1 cellular context compared by ENCODE assay signal in genomic region chr6:30491963-30492616, GRCh38.
TF ChIP-seq lines count a peak whose summit lies in the region.

No MANE protein-coding gene starts in this region.

TF ChIP-seq in SK-N-SH treated with all-trans-retinoic acid at 6 μM for 48 hours, 23 proteins besides CTCF, POLR2A, EP300 and RAD21 (continued from another document):
- TF ChIP-seq, protein P1, sequence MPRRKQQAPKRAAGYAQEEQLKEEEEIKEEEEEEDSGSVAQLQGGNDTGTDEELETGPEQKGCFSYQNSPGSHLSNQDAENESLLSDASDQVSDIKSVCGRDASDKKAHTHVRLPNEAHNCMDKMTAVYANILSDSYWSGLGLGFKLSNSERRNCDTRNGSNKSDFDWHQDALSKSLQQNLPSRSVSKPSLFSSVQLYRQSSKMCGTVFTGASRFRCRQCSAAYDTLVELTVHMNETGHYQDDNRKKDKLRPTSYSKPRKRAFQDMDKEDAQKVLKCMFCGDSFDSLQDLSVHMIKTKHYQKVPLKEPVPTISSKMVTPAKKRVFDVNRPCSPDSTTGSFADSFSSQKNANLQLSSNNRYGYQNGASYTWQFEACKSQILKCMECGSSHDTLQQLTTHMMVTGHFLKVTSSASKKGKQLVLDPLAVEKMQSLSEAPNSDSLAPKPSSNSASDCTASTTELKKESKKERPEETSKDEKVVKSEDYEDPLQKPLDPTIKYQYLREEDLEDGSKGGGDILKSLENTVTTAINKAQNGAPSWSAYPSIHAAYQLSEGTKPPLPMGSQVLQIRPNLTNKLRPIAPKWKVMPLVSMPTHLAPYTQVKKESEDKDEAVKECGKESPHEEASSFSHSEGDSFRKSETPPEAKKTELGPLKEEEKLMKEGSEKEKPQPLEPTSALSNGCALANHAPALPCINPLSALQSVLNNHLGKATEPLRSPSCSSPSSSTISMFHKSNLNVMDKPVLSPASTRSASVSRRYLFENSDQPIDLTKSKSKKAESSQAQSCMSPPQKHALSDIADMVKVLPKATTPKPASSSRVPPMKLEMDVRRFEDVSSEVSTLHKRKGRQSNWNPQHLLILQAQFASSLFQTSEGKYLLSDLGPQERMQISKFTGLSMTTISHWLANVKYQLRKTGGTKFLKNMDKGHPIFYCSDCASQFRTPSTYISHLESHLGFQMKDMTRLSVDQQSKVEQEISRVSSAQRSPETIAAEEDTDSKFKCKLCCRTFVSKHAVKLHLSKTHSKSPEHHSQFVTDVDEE (CRISPR knock-in tag; IDR thresholded peaks at IDR 0.05), result no peak
- TF ChIP-seq ISL1 (CRISPR knock-in tag; IDR thresholded peaks at IDR 0.05) (no peak), ZNF8 (CRISPR knock-in tag; IDR thresholded peaks at IDR 0.05) (no peak), BACH2 (CRISPR knock-in tag; IDR thresholded peaks at IDR 0.05; ENCODE audit: borderline replicate concordance) (no peak), TCF4 (CRISPR knock-in tag; IDR thresholded peaks at IDR 0.05; ENCODE audit: borderline replicate concordance) (no peak), ZNF70 (CRISPR knock-in tag; IDR thresholded peaks at IDR 0.05) (no peak), ESRRG (CRISPR knock-in tag; IDR thresholded peaks at IDR 0.05) (no peak), ZFP30 (CRISPR knock-in tag; IDR thresholded peaks at IDR 0.05) (no peak), TOX (CRISPR knock-in tag; IDR thresholded peaks at IDR 0.05; ENCODE audit: borderline replicate concordance) (no peak), ZFP3 (CRISPR knock-in tag; IDR thresholded peaks at IDR 0.05) (no peak)
- TF ChIP-seq, protein P2, sequence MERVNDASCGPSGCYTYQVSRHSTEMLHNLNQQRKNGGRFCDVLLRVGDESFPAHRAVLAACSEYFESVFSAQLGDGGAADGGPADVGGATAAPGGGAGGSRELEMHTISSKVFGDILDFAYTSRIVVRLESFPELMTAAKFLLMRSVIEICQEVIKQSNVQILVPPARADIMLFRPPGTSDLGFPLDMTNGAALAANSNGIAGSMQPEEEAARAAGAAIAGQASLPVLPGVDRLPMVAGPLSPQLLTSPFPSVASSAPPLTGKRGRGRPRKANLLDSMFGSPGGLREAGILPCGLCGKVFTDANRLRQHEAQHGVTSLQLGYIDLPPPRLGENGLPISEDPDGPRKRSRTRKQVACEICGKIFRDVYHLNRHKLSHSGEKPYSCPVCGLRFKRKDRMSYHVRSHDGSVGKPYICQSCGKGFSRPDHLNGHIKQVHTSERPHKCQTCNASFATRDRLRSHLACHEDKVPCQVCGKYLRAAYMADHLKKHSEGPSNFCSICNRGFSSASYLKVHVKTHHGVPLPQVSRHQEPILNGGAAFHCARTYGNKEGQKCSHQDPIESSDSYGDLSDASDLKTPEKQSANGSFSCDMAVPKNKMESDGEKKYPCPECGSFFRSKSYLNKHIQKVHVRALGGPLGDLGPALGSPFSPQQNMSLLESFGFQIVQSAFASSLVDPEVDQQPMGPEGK (CRISPR knock-in tag; IDR thresholded peaks at IDR 0.05; ENCODE audit: borderline replicate concordance), result no peak
